In the genomic region with DNA sequence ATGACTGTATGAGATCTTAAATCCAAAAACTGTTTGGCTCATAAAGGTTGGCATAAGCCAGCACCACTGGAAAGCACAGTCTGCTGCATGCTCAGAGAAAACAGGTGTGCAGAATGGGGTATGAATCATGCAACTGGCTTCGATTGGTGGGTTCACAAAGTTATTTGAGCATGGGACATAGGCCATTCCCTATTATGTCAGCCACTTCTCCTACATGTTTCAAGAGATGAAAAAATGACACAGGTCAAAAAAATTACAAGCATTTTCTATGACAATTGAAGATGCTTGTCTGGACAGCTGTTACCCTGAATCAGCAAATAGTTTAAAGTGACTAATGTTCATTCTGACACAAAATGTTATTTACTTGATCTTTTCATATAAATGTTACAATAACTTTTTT, we compare ENCODE assay signal across 16 cellular contexts.
DNase-seq lines count a peak whose midpoint lies in the region; ATAC-seq, FAIRE-seq and TF ChIP-seq lines count a peak whose summit lies in the region.
"Had no signal": no experiment of that assay in that cellular context is flagged by ENCODE, and none has a peak within 500 bp of the region (broad histone marks: within the 10 kb centered on the region; RNA-seq: fewer than 3 reads in every experiment).

No MANE protein-coding gene starts in this region.

- peaks cover 27% of the 10 kb centered on the region for H3K4me1 ChIP-seq in HepG2 (ENCODE audit: insufficient read depth, low read length)
- peaks cover 0 to 15% (median 8%) of the 10 kb centered on the region in 4 donors for H3K4me1 ChIP-seq in right lobe of liver
- H3K4me1 ChIP-seq in hepatocyte (ENCODE audit: insufficient read depth) = peaks cover 16% of the 10 kb centered on the region
- H3K4me1 ChIP-seq in HAP-1 = no peaks in the 10 kb centered on the region

- H3K36me3 ChIP-seq in HepG2 (replicated peaks in 1 of 2; ENCODE audit: control insufficient read depth in 1 of 2, insufficient read depth in 2 of 2, low read length in 2 of 2) (no peaks in the 10 kb centered on the region), right lobe of liver (no peaks in the 10 kb centered on the region), hepatocyte (replicated peaks; ENCODE audit: insufficient read depth, low read depth) (no peaks in the 10 kb centered on the region), HAP-1 (replicated peaks) (no peaks in the 10 kb centered on the region)

- WGBS in HepG2 (ENCODE audit: low lambda C conversion rate) = 64% methylated on average over 1 of the region's 1 CpG
- 75% methylated on average over 1 of the region's 1 CpG for WGBS in right lobe of liver (ENCODE audit: insufficient coverage, low coverage, low lambda C conversion rate, missing lambda C conversion rate)
- 78% methylated on average over 1 of the region's 1 CpG for WGBS in hepatocyte (ENCODE audit: low lambda C conversion rate, missing lambda C conversion rate)

- FAIRE-seq in HepG2 (lab: Jason Lieb, UNC) = no peak

- H3K9ac ChIP-seq in HepG2 (ENCODE audit: insufficient read depth, low read depth, low read length) = no peak overlapping the region

- TF ChIP-seq POLR2A in HepG2 (IDR thresholded peaks at IDR 0.05; ENCODE audit: insufficient read depth in 1 of 2, low read depth in 2 of 2, low read length in 2 of 2) (no peak), right lobe of liver (IDR thresholded peaks at IDR 0.05) (no peak)

- no peak overlapping the region for H3K4me3 ChIP-seq in HepG2 (replicated peaks in 1 of 3; ENCODE audit: insufficient read depth in 1 of 3, low read depth in 2 of 3, low read length in 3 of 3)
- H3K4me3 ChIP-seq in right lobe of liver = no peak overlapping the region
- H3K4me3 ChIP-seq in hepatocyte = no peak overlapping the region
- H3K4me3 ChIP-seq in HAP-1 = no peak overlapping the region

- ATAC-seq in HepG2 = no peak
- ATAC-seq in right lobe of liver = no peak
- ATAC-seq: activated CD4-positive, alpha-beta T cell treated with anti-CD3 and anti-CD28 coated beads for 36 hours; activated naive CD8-positive, alpha-beta T cell treated with anti-CD3 and anti-CD28 coated beads, Interleukin-2, amount 50 U/mL, for 24 hours; T-helper 17 cell had no signal

- TF ChIP-seq EP300 in HepG2 (IDR thresholded peaks at IDR 0.05; ENCODE audit: low read depth in 2 of 2, low read length in 2 of 2) (no peak), HepG2 (CRISPR knock-in tag; IDR thresholded peaks at IDR 0.05; ENCODE audit: borderline replicate concordance) (no peak)

- H2AFZ ChIP-seq in HepG2 (ENCODE audit: low read length) = no peak overlapping the region
- H2AFZ ChIP-seq in hepatocyte = no peak overlapping the region

- in situ Hi-C loops in HepG2 (cut with HindIII; ENCODE audit: extremely low pct_ligation_motif_present, low pct_unique_long_range_greater_than_20kb) = no loop called here
- in situ Hi-C loops in HAP-1 (cut with MboI; ENCODE audit: low sequenced_read_pairs) = no loop called here

- CTCF ChIA-PET in HepG2 (lab: Yijun Ruan, JAX; ENCODE audit: low intra/inter-chr PET ratio, low total read pairs) = no interaction called here

- DNase-seq in HepG2 (ENCODE audit: low spot score) (no peak), right lobe of liver (no peak), astrocyte of the hippocampus (ENCODE audit: low read depth, low spot score) (peak; percentile 28), hepatocyte (ENCODE audit: low spot score) (no peak), COLO829 (ENCODE audit: low spot score) (no peak), HAP-1 (ENCODE audit: low spot score in 2 of 2) (no peak)
- DNase-seq in activated CD4-positive, alpha-beta T cell treated with anti-CD3 and anti-CD28 coated beads, Interleukin-2, amount 50 U/mL, for 4 hours = no peak
- DNase-seq in activated CD4-positive, alpha-beta T cell treated with anti-CD3 and anti-CD28 coated beads for 1 hour = no peak
- DNase-seq: ACHN; activated CD4-positive, alpha-beta T cell treated with anti-CD3 and anti-CD28 coated beads for 36 hours; activated naive CD8-positive, alpha-beta T cell treated with anti-CD3 and anti-CD28 coated beads, Interleukin-2, amount 50 U/mL, for 24 hours; activated T-cell treated with anti-CD3 and anti-CD28 coated beads, Interleukin-2, amount 50 U/mL, for 48 hours; NCI-H1092 treated with DMSO at 0.1 percent for 48 hours; nucleus accumbens; stimulated activated CD4-positive, alpha-beta T cell treated with anti-CD3 and anti-CD28 coated beads, Interleukin-12 subunit alpha, Interleukin-12 subunit beta, amount 100 ng/mL, for 4 hours; T-helper 17 cell had no signal

- H3K27me3 ChIP-seq in HepG2 (ENCODE audit: control insufficient read depth in 1 of 2, insufficient read depth in 2 of 2, low read length in 2 of 2) (no peaks in the 10 kb centered on the region), right lobe of liver (no peaks in the 10 kb centered on the region), hepatocyte (no peaks in the 10 kb centered on the region), HAP-1 (ENCODE audit: low read depth) (no peaks in the 10 kb centered on the region)

- H3K4me2 ChIP-seq in HepG2 (ENCODE audit: low read depth, low read length) (no peak overlapping the region), hepatocyte (no peak overlapping the region)

- H3K9me3 ChIP-seq in HepG2 (ENCODE audit: low read length) = peaks cover 5% of the 10 kb centered on the region
- H3K9me3 ChIP-seq in right lobe of liver = no peaks in the 10 kb centered on the region
- no peaks in the 10 kb centered on the region for H3K9me3 ChIP-seq in hepatocyte (ENCODE audit: low read depth)
- H3K9me3 ChIP-seq in HAP-1 = 0 out of 2 replicates have a peak, but pooled peaks cover 2% of the 10 kb centered on the region

- H3K79me2 ChIP-seq in HepG2 (ENCODE audit: insufficient read depth, low read length) (no peaks in the 10 kb centered on the region), hepatocyte (no peaks in the 10 kb centered on the region)

- BruUV-seq in HepG2 (replicated peaks; lab: Mats Ljungman, UMichigan) = no TSS peak

- TF ChIP-seq RAD21 in HepG2 (CRISPR knock-in tag; IDR thresholded peaks at IDR 0.05) = no peak

- no peaks in the 10 kb centered on the region for H3K9me2 ChIP-seq in hepatocyte (replicated peaks; ENCODE audit: insufficient read depth)

- TF ChIP-seq CTCF in HepG2 (CRISPR knock-in tag; IDR thresholded peaks at IDR 0.05) = no peak
- no peak for TF ChIP-seq CTCF in right lobe of liver (IDR thresholded peaks at IDR 0.05)
- no peak for TF ChIP-seq CTCF in hepatocyte (IDR thresholded peaks at IDR 0.05; ENCODE audit: poor library complexity)

- intact Hi-C loops in HepG2 (cut with micrococcal nuclease; ENCODE audit: unreplicated experiment) = no loop called here
- intact Hi-C loops in right lobe of liver (cut with DNase I) = no loop called here

- H4K20me1 ChIP-seq in HepG2 (ENCODE audit: insufficient read depth, low read length) = no peaks in the 10 kb centered on the region
- H4K20me1 ChIP-seq in hepatocyte (ENCODE audit: insufficient read depth, poor library complexity, severe bottlenecking) = no peaks in the 10 kb centered on the region

- POLR2A ChIA-PET in HepG2 (lab: Yijun Ruan, JAX) = no interaction called here

- H3K27ac ChIP-seq in HepG2 (ENCODE audit: extremely low read length, insufficient read depth, low read length) (no peak overlapping the region), right lobe of liver (no peak overlapping the region), hepatocyte (peak overlapping the region; percentile 32)

TF ChIP-seq in HepG2, 621 proteins besides CTCF, POLR2A, EP300 and RAD21:
- TF ChIP-seq MAFK (conservative IDR thresholded peaks at IDR 0.05 in 1 of 2, IDR thresholded peaks at IDR 0.05 in 1 of 2; ENCODE audit: low read length in 2 of 2) = peak; percentile 92 to 93
- 0 out of 2 replicates have a peak, but pooled peaks have one; percentile 7 for TF ChIP-seq FOSL2 (CRISPR knock-in tag; IDR thresholded peaks at IDR 0.05)
- TF ChIP-seq MAFF (IDR thresholded peaks at IDR 0.05; ENCODE audit: low read depth, low read length) = peak; percentile 91
- TF ChIP-seq HOMEZ (CRISPR knock-in tag; IDR thresholded peaks at IDR 0.05; ENCODE audit: low read depth) = no peak
